ENCODE assay signal across 8 cellular contexts in genomic region chr1:108200627-108201106, GRCh38. TPM values are rescaled to one million over a fixed set of nuclear protein-coding genes. Genes with fewer than 3 reads are reported as not detected.
DNase-seq lines count a peak whose midpoint lies in the region; ATAC-seq, FAIRE-seq and TF ChIP-seq lines count a peak whose summit lies in the region.

No MANE protein-coding gene starts in this region.

- H3K9me2 ChIP-seq in SK-N-SH, result no peaks in the 10 kb centered on the region
- H3K9me2 ChIP-seq in hepatocyte (replicated peaks; ENCODE audit: insufficient read depth), result no peaks in the 10 kb centered on the region

- TF ChIP-seq POLR2A in GM12878 (IDR thresholded peaks at IDR 0.05; ENCODE audit: low read depth, low read length), result no peak

- H3K9me3 ChIP-seq in BLaER1, result peaks cover 22% of the 10 kb centered on the region
- H3K9me3 ChIP-seq in SK-N-SH, result no peaks in the 10 kb centered on the region
- H3K9me3 ChIP-seq in GM12878 (replicated peaks; ENCODE audit: control insufficient read depth, insufficient read depth, low read length), result no peaks in the 10 kb centered on the region; the same call in 1 of the 3 replicates
- H3K9me3 ChIP-seq in hepatocyte (ENCODE audit: low read depth), result no peaks in the 10 kb centered on the region

- CTCF ChIA-PET in SK-N-SH (lab: Yijun Ruan, JAX), result interaction anchor here (0.8 to 2.2 kb wide), 5 partner anchors 10 to 419 kb away, joined by 3 to 14 read pairs (median 7); no protein-coding TSS in a partner anchor
- CTCF ChIA-PET in GM12878 (lab: Yijun Ruan, JAX), result interaction anchor here (0.5 to 3.3 kb wide), 13 partner anchors 10 to 594 kb away, joined by 3 to 21 read pairs (median 4); partner anchors contain the start of gene EEIG2

- H3F3A ChIP-seq in SK-N-SH (replicated peaks; ENCODE audit: insufficient read depth), result peaks cover 7% of the 10 kb centered on the region

- in situ Hi-C loops in GM12878 (cut with MboI), result loop anchor here (10.0 kb wide), 1 partner anchor 364 kb away; the partner anchor contains the start of gene EEIG2

- WGBS in SK-N-SH (ENCODE audit: low lambda C conversion rate), result 3% methylated on average over 11 of the region's 11 CpGs
- WGBS in GM12878 (ENCODE audit: insufficient coverage, insufficient replicate concordance, low lambda C conversion rate, missing lambda C conversion rate), result 2% methylated on average over 11 of the region's 11 CpGs
- 2% methylated on average over 11 of the region's 11 CpGs for WGBS in hepatocyte (ENCODE audit: low lambda C conversion rate, missing lambda C conversion rate)

- SMC1A ChIA-PET in GM12878 (lab: Charles Lee; ENCODE audit: uncharacterized antibody, unreplicated experiment), result interaction anchor here (0.9 to 2.8 kb wide), 7 partner anchors 10 to 418 kb away, joined by 3 to 22 read pairs (median 8); no protein-coding TSS in a partner anchor

- POLR2A ChIA-PET in SK-N-SH (lab: Yijun Ruan, JAX), result interaction anchor here (0.7 to 1.6 kb wide), 4 partner anchors 10 to 1520 kb away, joined by 3 to 7 read pairs (median 4); partner anchors contain the start of gene EEIG2
- POLR2A ChIA-PET in GM12878 (lab: Charles Lee), result interaction anchor here (0.8 to 0.9 kb wide), 2 partner anchors 10 to 540 kb away, joined by 3 to 4 read pairs; no protein-coding TSS in a partner anchor

- H3K79me2 ChIP-seq in SK-N-SH (ENCODE audit: insufficient read depth) (peaks cover 48% of the 10 kb centered on the region), GM12878 (ENCODE audit: control insufficient read depth, insufficient read depth, low read length) (no peaks in the 10 kb centered on the region), hepatocyte (peaks cover 43% of the 10 kb centered on the region)

- RAD21 ChIA-PET in GM12878 (lab: Charles Lee; ENCODE audit: unreplicated experiment), result interaction anchor here (0.7 to 1.6 kb wide), 9 partner anchors 33 to 769 kb away, joined by 3 to 23 read pairs (median 4); no protein-coding TSS in a partner anchor

- no peak for FAIRE-seq in GM12878 (lab: Jason Lieb, UNC)

- H3K36me3 ChIP-seq in BLaER1 (peaks cover 22% of the 10 kb centered on the region), SK-N-SH (replicated peaks in 1 of 2; ENCODE audit: control insufficient read depth in 1 of 2, insufficient read depth in 2 of 2, low read length in 1 of 2) (peaks cover 18 to 23% of the 10 kb centered on the region in 2 experiments), GM12878 (ENCODE audit: control insufficient read depth in 2 of 2, insufficient read depth in 2 of 2, low read length in 1 of 2) (no peaks in the 10 kb centered on the region), hepatocyte (replicated peaks; ENCODE audit: insufficient read depth, low read depth) (no peaks in the 10 kb centered on the region)

- H3K27me3 ChIP-seq in BLaER1 (no peaks in the 10 kb centered on the region), SK-N-SH (ENCODE audit: insufficient read depth) (no peaks in the 10 kb centered on the region), GM12878 (replicated peaks in 1 of 2; ENCODE audit: control insufficient read depth in 2 of 2, insufficient read depth in 2 of 2, low read length in 1 of 2) (peaks cover 0 to 7% of the 10 kb centered on the region in 2 experiments; a peak in 2 of 4 replicates), hepatocyte (no peaks in the 10 kb centered on the region)

- DNase-seq in LHCN-M2 (ENCODE audit: low read depth), result peak; percentile 84
- peak; percentile 67 for DNase-seq in SK-N-SH
- no peak for DNase-seq in GM12878 (ENCODE audit: low read depth, low spot score)
- peak; percentile 64 for DNase-seq in hepatocyte (ENCODE audit: low spot score)
- DNase-seq in retinal pigment epithelial cell (ENCODE audit: low read depth), result peak; percentile 78

- H3K4me1 ChIP-seq in BLaER1 (peaks cover 24% of the 10 kb centered on the region), SK-N-SH (ENCODE audit: control insufficient read depth in 1 of 2, insufficient read depth in 2 of 2, low read depth in 1 of 2, low read length in 1 of 2) (peaks cover 7 to 12% of the 10 kb centered on the region in 2 experiments; a peak in 3 of 4 replicates), GM12878 (ENCODE audit: control insufficient read depth, insufficient read depth, low read length) (no peaks in the 10 kb centered on the region), hepatocyte (ENCODE audit: insufficient read depth) (no peaks in the 10 kb centered on the region)

- intact Hi-C loops in GM12878 (cut with micrococcal nuclease; ENCODE audit: unreplicated experiment), result no loop called here

- H3K9ac ChIP-seq in BLaER1 (peak overlapping the region; percentile 84), SK-N-SH (peak overlapping the region; percentile 74), GM12878 (ENCODE audit: control insufficient read depth, insufficient read depth, low read length) (peak overlapping the region; percentile 50)

- peak; percentile 21 for ATAC-seq in GM19324 (IDR thresholded peaks at IDR 0.05; ENCODE audit: low FRiP score, unreplicated experiment)
- ATAC-seq in GM12878, result peak; percentile 52
- no peak for ATAC-seq in HG02678 (IDR thresholded peaks at IDR 0.05; ENCODE audit: unreplicated experiment)

- no peak for TF ChIP-seq EP300 in SK-N-SH (IDR thresholded peaks at IDR 0.05; ENCODE audit: borderline replicate concordance in 1 of 2, low read depth in 1 of 2, low read length in 1 of 2)
- TF ChIP-seq EP300 in GM12878 (IDR thresholded peaks at IDR 0.05; ENCODE audit: borderline replicate concordance in 1 of 2, control insufficient read depth in 1 of 2, low read depth in 2 of 2, low read length in 2 of 2), result no peak

- BruUV-seq in GM12878 (replicated peaks; lab: Mats Ljungman, UMichigan), result TSS peak; percentile 92

- peak overlapping the region; percentile 94 for H2AFZ ChIP-seq in SK-N-SH (ENCODE audit: low read depth)
- H2AFZ ChIP-seq in GM12878 (ENCODE audit: control insufficient read depth, low read depth, low read length), result peak overlapping the region; percentile 55
- H2AFZ ChIP-seq in hepatocyte, result peak overlapping the region; percentile 96

- peak; percentile 33; the same call in 1 of the 2 replicates for TF ChIP-seq RAD21 in SK-N-SH (IDR thresholded peaks at IDR 0.05; ENCODE audit: low read length)
- TF ChIP-seq RAD21 in GM12878 (IDR thresholded peaks at IDR 0.05; ENCODE audit: insufficient read depth, low read depth, low read length), result no peak

- TF ChIP-seq CTCF in SK-N-SH (IDR thresholded peaks at IDR 0.05) (peak; percentile 53), GM12878 (IDR thresholded peaks at IDR 0.05 in 2 of 3, conservative IDR thresholded peaks at IDR 0.05 in 1 of 3; ENCODE audit: control insufficient read depth in 2 of 3, extremely low read depth in 1 of 3, insufficient read depth in 1 of 3, low read depth in 3 of 3, low read length in 3 of 3) (peak in 1 of 3 experiments; percentile 42; a peak in 2 of 6 replicates), hepatocyte (IDR thresholded peaks at IDR 0.05; ENCODE audit: poor library complexity) (peak; percentile 24), retinal pigment epithelial cell (conservative IDR thresholded peaks at IDR 0.05; ENCODE audit: low read depth, low read length) (peak; percentile 47)

- H3K4me3 ChIP-seq in BLaER1 (peak overlapping the region; percentile 80), SK-N-SH (ENCODE audit: low read depth in 2 of 2, low read length in 1 of 2) (peak overlapping the region; percentile 81 to 85), GM12878 (peak overlapping the region; percentile 74), hepatocyte (peak overlapping the region; percentile 76), retinal pigment epithelial cell (ENCODE audit: low read length) (peak overlapping the region; percentile 81)

- H3K27ac ChIP-seq in BLaER1, result peak overlapping the region; percentile 84
- H3K27ac ChIP-seq in SK-N-SH (ENCODE audit: low read depth in 2 of 2, low read length in 1 of 2), result peak overlapping the region; percentile 75 to 92
- no peak overlapping the region for H3K27ac ChIP-seq in GM12878 (ENCODE audit: control insufficient read depth, insufficient read depth)
- peak overlapping the region; percentile 100 for H3K27ac ChIP-seq in hepatocyte

- H4K20me1 ChIP-seq in BLaER1, result no peaks in the 10 kb centered on the region
- H4K20me1 ChIP-seq in SK-N-SH (ENCODE audit: insufficient read depth), result no peaks in the 10 kb centered on the region
- no peaks in the 10 kb centered on the region for H4K20me1 ChIP-seq in GM12878 (ENCODE audit: control insufficient read depth, insufficient read depth)
- no peaks in the 10 kb centered on the region for H4K20me1 ChIP-seq in hepatocyte (ENCODE audit: insufficient read depth, poor library complexity, severe bottlenecking)

- peak overlapping the region; percentile 81 for H3K4me2 ChIP-seq in BLaER1
- peak overlapping the region; percentile 90 for H3K4me2 ChIP-seq in SK-N-SH
- peak overlapping the region; percentile 90 for H3K4me2 ChIP-seq in GM12878 (ENCODE audit: control insufficient read depth, insufficient read depth)
- H3K4me2 ChIP-seq in hepatocyte, result peak overlapping the region; percentile 78

RNA-seq across cellular contexts. Expression of gene SLC25A24, which starts 0.5 kb away (rescaled TPM):
- total RNA-seq in LHCN-M2 (2014; rRNA removed) (71.5 and 76.9 TPM in 2 replicates), GM12878 (2014; rRNA removed) (12.6 and 15.0 TPM in 2 replicates), GM12878 (2014; rRNA removed; fragmentation: Illumina TruSeq; extraction: Trizol) (17.0 and 17.1 TPM in 2 replicates), GM12878 (2021) (11.6 and 11.8 TPM in 2 replicates), hepatocyte (54.5 and 69.2 TPM in 2 replicates)
- polyA plus RNA-seq in LHCN-M2 (2012), result 15.9 TPM
- polyA plus RNA-seq in SK-N-SH (2012; rRNA removed) (11.3 and 14.9 TPM in 2 replicates), GM12878 (2011; rRNA removed) (17.7 and 31.1 TPM in 2 replicates), GM12878 (2014; fragmentation: Illumina TruSeq; extraction: Trizol) (15.8 and 24.3 TPM in 2 replicates), GM12878 (2014; fragmentation: Nextera tagmentation; extraction: Ambion mirVana) (1 to 10 TPM; 4.0 to 6.3 TPM), GM12878 (2014; rRNA removed) (9.4 and 10.8 TPM in 2 replicates), GM12878 (2016; fragmentation: Nextera tagmentation; extraction: Ambion mirVana) (10 to 100 TPM; 20.1 to 20.6 TPM), hepatocyte (27.4 and 32.5 TPM in 2 replicates)
- polyA plus RNA-seq in SK-N-SH (2012; cell fraction: cytosol; rRNA removed), result 18.0 and 21.1 TPM in 2 replicates
- polyA plus RNA-seq in SK-N-SH (2012; cell fraction: nucleus; rRNA removed), result 5.6 and 11.6 TPM in 2 replicates
- total RNA-seq in GM12878 (2013; cell fraction: nucleolus; rRNA removed), result 17.5 and 19.0 TPM in 2 replicates
- polyA plus RNA-seq in GM12878 (2011; ENCODE audit: low read depth), result 1.1 TPM
- polyA plus RNA-seq in GM12878 (2011; cell fraction: cytosol; rRNA removed), result 5.6 and 6.7 TPM in 2 replicates
- 7.7 and 10.8 TPM in 2 replicates for polyA plus RNA-seq in GM12878 (2011; cell fraction: nucleus; rRNA removed)
- polyA plus RNA-seq in GM12878 (2012), result 1.2 and 1.9 TPM in 2 replicates
- polyA minus RNA-seq in GM12878 (2011; rRNA and poly(A)+ RNA removed), result 9.5 and 11.6 TPM in 2 replicates
- 4.9 and 5.4 TPM in 2 replicates for polyA minus RNA-seq in GM12878 (2011; cell fraction: cytosol; rRNA and poly(A)+ RNA removed)
- polyA minus RNA-seq in GM12878 (2011; cell fraction: nucleus; rRNA and poly(A)+ RNA removed), result 8.7 and 12.4 TPM in 2 replicates

RNA-seq across cellular contexts. Expression of gene NBPF4, which starts 43.2 kb away (rescaled TPM):
- total RNA-seq in LHCN-M2 (2014; rRNA removed) (not detected in 2 replicates), GM12878 (2014; rRNA removed) (not detected in 2 replicates), GM12878 (2014; rRNA removed; fragmentation: Illumina TruSeq; extraction: Trizol) (not detected in 2 replicates), GM12878 (2021) (not detected in 2 replicates), hepatocyte (not detected in 2 replicates)
- polyA plus RNA-seq in LHCN-M2 (2012), result not detected
- polyA plus RNA-seq in SK-N-SH (2012; rRNA removed) (not detected in 2 replicates), GM12878 (2011; rRNA removed) (not detected in 2 replicates), GM12878 (2014; fragmentation: Illumina TruSeq; extraction: Trizol) (not detected in 2 replicates), GM12878 (2014; fragmentation: Nextera tagmentation; extraction: Ambion mirVana) (not detected), GM12878 (2014; rRNA removed) (not detected in 2 replicates), GM12878 (2016; fragmentation: Nextera tagmentation; extraction: Ambion mirVana) (not detected), hepatocyte (not detected in 2 replicates)
- polyA plus RNA-seq in SK-N-SH (2012; cell fraction: cytosol; rRNA removed), result not detected in 2 replicates
- polyA plus RNA-seq in SK-N-SH (2012; cell fraction: nucleus; rRNA removed), result not detected in 2 replicates
- not detected in 2 replicates for total RNA-seq in GM12878 (2013; cell fraction: nucleolus; rRNA removed)
- polyA plus RNA-seq in GM12878 (2011; ENCODE audit: low read depth), result not detected
- polyA plus RNA-seq in GM12878 (2011; cell fraction: cytosol; rRNA removed), result not detected in 2 replicates
- polyA plus RNA-seq in GM12878 (2011; cell fraction: nucleus; rRNA removed), result not detected in 2 replicates
- not detected in 2 replicates for polyA plus RNA-seq in GM12878 (2012)
- not detected in 2 replicates for polyA minus RNA-seq in GM12878 (2011; rRNA and poly(A)+ RNA removed)
- polyA minus RNA-seq in GM12878 (2011; cell fraction: cytosol; rRNA and poly(A)+ RNA removed), result not detected in 2 replicates
- polyA minus RNA-seq in GM12878 (2011; cell fraction: nucleus; rRNA and poly(A)+ RNA removed), result not detected in 2 replicates
